ENCODE assay signal across 23 cellular contexts in genomic region chr21:33551664-33552063, GRCh38. TPM values are rescaled to one million over a fixed set of nuclear protein-coding genes. Genes with fewer than 3 reads are reported as not detected.
DNase-seq lines count a peak whose midpoint lies in the region; ATAC-seq, FAIRE-seq and TF ChIP-seq lines count a peak whose summit lies in the region.
"Had no signal": no experiment of that assay in that cellular context is flagged by ENCODE, and none has a peak within 500 bp of the region (broad histone marks: within the 10 kb centered on the region; RNA-seq: fewer than 3 reads in every experiment).

No MANE protein-coding gene starts in this region.

- H3K4me3 ChIP-seq in K562 (no peak overlapping the region), trophoblast cell (ENCODE audit: low read depth, low read length) (no peak overlapping the region), upper lobe of left lung (no peak overlapping the region)
- H3K4me3 ChIP-seq in effector memory CD4-positive, alpha-beta T cell (ENCODE audit: insufficient read depth, low read depth, low read length, poor library complexity, severe bottlenecking), result no peak overlapping the region
- H3K4me3 ChIP-seq: BLaER1, GM23248 had no signal

- CTCF ChIA-PET in K562 (lab: Yijun Ruan, JAX; ENCODE audit: low intra/inter-chr PET ratio), result no interaction called here

- H3K27me3 Mint-ChIP-seq in activated CD4-positive, alpha-beta T cell treated with anti-CD3 and anti-CD28 coated beads, Interleukin-2, amount 10 ng/mL, durations not matched to agents 24 days and 14 days, result no peaks in the 10 kb centered on the region
- H3K27me3 Mint-ChIP-seq: B cell; CD4-positive, CD25-positive, alpha-beta regulatory T cell; CD8-positive, alpha-beta memory T cell had no signal

- no peak overlapping the region for H3K27ac Mint-ChIP-seq in activated CD4-positive, alpha-beta T cell treated with anti-CD3 and anti-CD28 coated beads, Interleukin-2, amount 10 ng/mL, durations not matched to agents 24 days and 14 days
- H3K27ac Mint-ChIP-seq: B cell, H9, HFFc6 had no signal

- TF ChIP-seq CTCF in K562 (IDR thresholded peaks at IDR 0.05 in 2 of 3, conservative IDR thresholded peaks at IDR 0.05 in 1 of 3; ENCODE audit: insufficient read depth in 2 of 3, low read depth in 1 of 3, low read length in 3 of 3) (no peak), upper lobe of left lung (IDR thresholded peaks at IDR 0.05) (no peak), omental fat pad (IDR thresholded peaks at IDR 0.05) (no peak)

- WGBS in K562 (ENCODE audit: insufficient coverage, low coverage, missing lambda C conversion rate), result 92% methylated on average over 2 of the region's 2 CpGs
- WGBS in trophoblast cell (ENCODE audit: extremely low coverage, insufficient coverage, insufficient read length), result no CpG with 5 or more reads among the region's 2 CpGs
- 100% methylated on average over 2 of the region's 2 CpGs for WGBS in upper lobe of left lung, 2 donors

- peaks cover 79% of the 10 kb centered on the region for H3K36me3 Mint-ChIP-seq in activated CD4-positive, alpha-beta T cell treated with anti-CD3 and anti-CD28 coated beads, Interleukin-2, amount 10 ng/mL, durations not matched to agents 24 days and 14 days (ENCODE audit: low read depth)

- no peaks in the 10 kb centered on the region for H3K9me3 Mint-ChIP-seq in activated CD4-positive, alpha-beta T cell treated with anti-CD3 and anti-CD28 coated beads, Interleukin-2, amount 10 ng/mL, durations not matched to agents 24 days and 14 days
- H3K9me3 Mint-ChIP-seq: CD4-positive, CD25-positive, alpha-beta regulatory T cell; CD8-positive, alpha-beta memory T cell; H9; HFFc6 had no signal

- in situ Hi-C loops in K562 (cut with MboI), result no loop called here

- ATAC-seq in K562, result no peak
- ATAC-seq in upper lobe of left lung (ENCODE audit: low FRiP score in 2 of 2), result no peak
- no peak for ATAC-seq in omental fat pad (ENCODE audit: low FRiP score)

- H3K27me3 ChIP-seq in K562 (ENCODE audit: control insufficient read depth in 2 of 2, insufficient read depth in 2 of 2, low read length in 2 of 2) (no peaks in the 10 kb centered on the region), trophoblast cell (ENCODE audit: insufficient read depth, low read length) (no peaks in the 10 kb centered on the region), upper lobe of left lung (no peaks in the 10 kb centered on the region)
- no peaks in the 10 kb centered on the region for H3K27me3 ChIP-seq in effector memory CD4-positive, alpha-beta T cell (replicated peaks; ENCODE audit: control insufficient read depth, insufficient read depth, low read length, poor library complexity, severe bottlenecking)
- H3K27me3 ChIP-seq: BLaER1 had no signal

- H3K18ac ChIP-seq in trophoblast cell (ENCODE audit: low read length), result no peak overlapping the region

- H3K79me1 ChIP-seq in trophoblast cell (ENCODE audit: low read length), result no peaks in the 10 kb centered on the region

- intact Hi-C loops in activated CD4-positive, alpha-beta T cell treated with anti-CD3 and anti-CD28 coated beads, Interleukin-2, amount 10 ng/mL, durations not matched to agents 24 days and 14 days (cut with micrococcal nuclease), result no loop called here
- intact Hi-C loops in K562 (cut with micrococcal nuclease), result no loop called here

- no peak overlapping the region for H3K14ac ChIP-seq in trophoblast cell (ENCODE audit: low read length)

- H4K91ac ChIP-seq in trophoblast cell (ENCODE audit: low read depth, low read length), result no peak overlapping the region

- H2BK5ac ChIP-seq in trophoblast cell (ENCODE audit: low read depth, low read length, poor library complexity), result no peak overlapping the region

- no peak overlapping the region for H3K4me3 Mint-ChIP-seq in activated CD4-positive, alpha-beta T cell treated with anti-CD3 and anti-CD28 coated beads, Interleukin-2, amount 10 ng/mL, durations not matched to agents 24 days and 14 days
- H3K4me3 Mint-ChIP-seq: B cell; CD8-positive, alpha-beta memory T cell; H9; HFFc6 had no signal

- peaks cover 0 to 9% of the 10 kb centered on the region in 2 experiments; a peak in 1 of 5 replicates for H3K4me1 ChIP-seq in K562 (replicated peaks in 1 of 2; ENCODE audit: control insufficient read depth in 2 of 2, insufficient read depth in 2 of 2, low read length in 2 of 2)
- H3K4me1 ChIP-seq in trophoblast cell (ENCODE audit: control insufficient read depth in 1 of 2, insufficient read depth in 2 of 2, low read length in 2 of 2), result no peaks in the 10 kb centered on the region
- no peaks in the 10 kb centered on the region for H3K4me1 ChIP-seq in effector memory CD4-positive, alpha-beta T cell (ENCODE audit: control insufficient read depth, insufficient read depth, low read length, poor library complexity, severe bottlenecking)
- H3K4me1 ChIP-seq in upper lobe of left lung, result peaks cover 8 to 18% (median 11%) of the 10 kb centered on the region in 4 donors
- H3K4me1 ChIP-seq: BLaER1 had no signal

- H3K27ac ChIP-seq in K562 (ENCODE audit: extremely low read depth, low read depth, low read length) (no peak overlapping the region), trophoblast cell (ENCODE audit: low read depth, low read length) (no peak overlapping the region), upper lobe of left lung (no peak overlapping the region)
- no peak overlapping the region for H3K27ac ChIP-seq in effector memory CD4-positive, alpha-beta T cell (ENCODE audit: insufficient read depth, low read length, poor library complexity, severe bottlenecking)
- H3K27ac ChIP-seq: 22Rv1, BLaER1, C4-2B, GM23248 had no signal

- no peak overlapping the region for H3K4me2 ChIP-seq in K562 (ENCODE audit: insufficient read depth, low read length)
- no peak overlapping the region for H3K4me2 ChIP-seq in trophoblast cell (ENCODE audit: low read length)
- H3K4me2 ChIP-seq: BLaER1 had no signal

- H3K9me3 ChIP-seq in K562 (replicated peaks; ENCODE audit: control insufficient read depth, insufficient read depth, low read depth, low read length), result peaks cover 31% of the 10 kb centered on the region
- H3K9me3 ChIP-seq in trophoblast cell (ENCODE audit: insufficient read depth, low read depth, low read length), result peaks cover 3% of the 10 kb centered on the region
- H3K9me3 ChIP-seq in effector memory CD4-positive, alpha-beta T cell (ENCODE audit: control insufficient read depth, low read length), result no peaks in the 10 kb centered on the region
- no peaks in the 10 kb centered on the region for H3K9me3 ChIP-seq in upper lobe of left lung
- H3K9me3 ChIP-seq: BLaER1 had no signal

- peaks cover 97% of the 10 kb centered on the region for H3K79me2 ChIP-seq in K562 (ENCODE audit: control insufficient read depth, insufficient read depth, low read length)
- peaks cover 9% of the 10 kb centered on the region for H3K79me2 ChIP-seq in trophoblast cell (ENCODE audit: control insufficient read depth, insufficient read depth, low read length, poor library complexity)

- H4K8ac ChIP-seq in trophoblast cell (ENCODE audit: low read depth, low read length), result no peak overlapping the region

- H2AK5ac ChIP-seq in trophoblast cell (ENCODE audit: low read length), result no peak overlapping the region

- no TSS peak for BruUV-seq in K562 (replicated peaks; lab: Mats Ljungman, UMichigan)

- no peak for TF ChIP-seq RAD21 in K562 (CRISPR knock-in tag; conservative IDR thresholded peaks at IDR 0.05 in 1 of 2, IDR thresholded peaks at IDR 0.05 in 1 of 2)

- DNase-seq in activated CD4-positive, alpha-beta T cell treated with anti-CD3 and anti-CD28 coated beads, Interleukin-2, amount 10 ng/mL, durations not matched to agents 24 days and 14 days, result peak; percentile 42
- no peak for DNase-seq in activated CD4-positive, alpha-beta T cell treated with anti-CD3 and anti-CD28 coated beads, Interleukin-2, amount 50 U/mL, for 48 hours
- DNase-seq in GM12891 (ENCODE audit: insufficient read length, low spot score), result no peak
- DNase-seq in K562 (ENCODE audit: extremely low read depth in 1 of 4, low spot score in 3 of 4), result no peak
- no peak for DNase-seq in trophoblast cell
- DNase-seq in effector memory CD4-positive, alpha-beta T cell, result no peak
- DNase-seq in upper lobe of left lung, result no peak
- DNase-seq in omental fat pad (ENCODE audit: low spot score), result no peak
- DNase-seq: CD4-positive, CD25-positive, alpha-beta regulatory T cell; CD8-positive, alpha-beta memory T cell; DMS 273 treated with DMSO at 0.1 percent for 48 hours; DMS79; GF-D8; H9; HFFc6 had no signal

- no peak overlapping the region for H2AFZ ChIP-seq in K562 (ENCODE audit: low read depth, low read length)
- no peak overlapping the region for H2AFZ ChIP-seq in trophoblast cell (ENCODE audit: insufficient read depth, low read length, poor library complexity)
- H2AFZ ChIP-seq: GM23248 had no signal

- FAIRE-seq in GM12891 (lab: Jason Lieb, UNC) (no peak), K562 (lab: Jason Lieb, UNC) (no peak)
- FAIRE-seq: A204.1, D721Med, GM19239 had no signal

- TF ChIP-seq EP300 in K562 (IDR thresholded peaks at IDR 0.05; ENCODE audit: low read length) (no peak), upper lobe of left lung (IDR thresholded peaks at IDR 0.05) (no peak)

- H2BK120ac ChIP-seq in trophoblast cell (ENCODE audit: insufficient read depth, low read length, poor library complexity), result no peak overlapping the region

- H3K4ac ChIP-seq in trophoblast cell (ENCODE audit: low read depth, low read length), result peak overlapping the region; percentile 36

- H3K9ac ChIP-seq in K562 (ENCODE audit: insufficient read depth in 1 of 2, low read depth in 2 of 2, low read length in 2 of 2), result no peak overlapping the region
- no peak overlapping the region for H3K9ac ChIP-seq in trophoblast cell (ENCODE audit: low read length)
- H3K9ac ChIP-seq: BLaER1, GM23248 had no signal

- H4K12ac ChIP-seq in trophoblast cell (ENCODE audit: low read depth, low read length), result no peak overlapping the region

- TF ChIP-seq POLR2A in GM12891 (IDR thresholded peaks at IDR 0.05; ENCODE audit: low read depth, low read length) (0 out of 2 replicates have a peak, but pooled peaks have one; percentile 11), K562 (conservative IDR thresholded peaks at IDR 0.05) (no peak), upper lobe of left lung (IDR thresholded peaks at IDR 0.05) (no peak)

- no peak overlapping the region for H2BK12ac ChIP-seq in trophoblast cell (ENCODE audit: low read length)

- peaks cover 32% of the 10 kb centered on the region for H3K4me1 Mint-ChIP-seq in activated CD4-positive, alpha-beta T cell treated with anti-CD3 and anti-CD28 coated beads, Interleukin-2, amount 10 ng/mL, durations not matched to agents 24 days and 14 days

- POLR2A ChIA-PET in K562 (lab: Yijun Ruan, JAX), result interaction anchor here (1.1 to 10.6 kb wide), 8 partner anchors 8 to 320 kb away, joined by 3 to 130 read pairs (median 4); partner anchors contain the start of genes DNAJC28, GART, SON and TMEM50B

- H3K23ac ChIP-seq in trophoblast cell (ENCODE audit: low read length), result no peak overlapping the region

- H3K9me1 ChIP-seq in K562 (ENCODE audit: control insufficient read depth, insufficient read depth, low read length), result no peaks in the 10 kb centered on the region

- peaks cover 97% of the 10 kb centered on the region for H3K36me3 ChIP-seq in K562 (ENCODE audit: control insufficient read depth, insufficient read depth, low read length)
- peaks cover 47 to 62% of the 10 kb centered on the region in 2 experiments for H3K36me3 ChIP-seq in trophoblast cell (ENCODE audit: control insufficient read depth in 1 of 2, insufficient read depth in 2 of 2, low read length in 2 of 2)
- H3K36me3 ChIP-seq in effector memory CD4-positive, alpha-beta T cell (ENCODE audit: control insufficient read depth, insufficient read depth, low read length), result peaks cover 77% of the 10 kb centered on the region
- H3K36me3 ChIP-seq in upper lobe of left lung, result peaks cover 55 to 98% (median 82%) of the 10 kb centered on the region in 4 donors

- H4K20me1 ChIP-seq in K562 (replicated peaks; ENCODE audit: control insufficient read depth, insufficient read depth, low read length), result 0 out of 2 replicates have a peak, but pooled peaks cover 4% of the 10 kb centered on the region

RNA-seq across cellular contexts. Expression of gene SON, which starts 8.8 kb away (rescaled TPM):
- 351 and 363 TPM in 2 replicates for total RNA-seq in activated CD4-positive, alpha-beta T cell treated with anti-CD3 and anti-CD28 coated beads, Interleukin-2, amount 10 ng/mL, durations not matched to agents 24 days and 14 days
- polyA plus RNA-seq in GM12891 (2012; ENCODE audit: low read depth, missing spikeins), result 171 TPM
- 223 and 597 TPM in 2 replicates for total RNA-seq in K562 (2011; cell fraction: chromatin; rRNA removed; ENCODE audit: low replicate concordance)
- total RNA-seq in K562 (2011; cell fraction: nucleolus; rRNA removed), result 107 and 150 TPM in 2 replicates
- 253 and 349 TPM in 2 replicates for total RNA-seq in K562 (2011; cell fraction: nucleoplasm; rRNA removed)
- 126 and 185 TPM in 2 replicates for total RNA-seq in K562 (2014; rRNA removed)
- total RNA-seq in K562 (2014; rRNA removed; fragmentation: Illumina TruSeq; extraction: Trizol), result 142 and 149 TPM in 2 replicates
- 120 and 149 TPM in 2 replicates for total RNA-seq in K562 (2015; rRNA removed; fragmentation: Illumina TruSeq; extraction: Trizol)
- 242 and 259 TPM in 2 replicates for total RNA-seq in K562 (2021)
- 99.1 and 105 TPM in 2 replicates for polyA plus RNA-seq in K562 (2011; rRNA removed)
- 88.2 and 117 TPM in 2 replicates for polyA plus RNA-seq in K562 (2011; cell fraction: cytosol; rRNA removed)
- 255 and 309 TPM in 2 replicates for polyA plus RNA-seq in K562 (2011; cell fraction: nucleus; rRNA removed)
- polyA plus RNA-seq in K562 (2012), result 146 and 246 TPM in 2 replicates
- 173 and 203 TPM in 2 replicates for polyA plus RNA-seq in K562 (2014; fragmentation: Illumina TruSeq; extraction: Trizol)
- polyA plus RNA-seq in K562 (2014; fragmentation: Nextera tagmentation; extraction: Ambion mirVana), result 100 to 1,000 TPM; 195 to 742 TPM
- 97.6 and 187 TPM in 2 replicates for polyA plus RNA-seq in K562 (2014; rRNA removed)
- 241 and 277 TPM in 2 replicates for polyA minus RNA-seq in K562 (2011; rRNA and poly(A)+ RNA removed)
- polyA minus RNA-seq in K562 (2011; cell fraction: cytosol; rRNA and poly(A)+ RNA removed), result 183 and 187 TPM in 2 replicates
- 121 and 212 TPM in 2 replicates for polyA minus RNA-seq in K562 (2011; cell fraction: nucleus; rRNA and poly(A)+ RNA removed)
- 138 and 139 TPM in 2 replicates for polyA plus RNA-seq in trophoblast cell (2013)
- 1,000 to 10,000 TPM in 1 of 6 donors, 100 to 1,000 TPM in 5; 236 to 1,038 (median 307) TPM for total RNA-seq in upper lobe of left lung
- 100 to 1,000 TPM; 244 to 508 (median 432) TPM for total RNA-seq in omental fat pad

RNA-seq across cellular contexts. Expression of gene GART, which starts 9.7 kb away (rescaled TPM):
- 216 and 221 TPM in 2 replicates for total RNA-seq in activated CD4-positive, alpha-beta T cell treated with anti-CD3 and anti-CD28 coated beads, Interleukin-2, amount 10 ng/mL, durations not matched to agents 24 days and 14 days
- 44.0 TPM for polyA plus RNA-seq in GM12891 (2012; ENCODE audit: low read depth, missing spikeins)
- 282 and 575 TPM in 2 replicates for total RNA-seq in K562 (2011; cell fraction: chromatin; rRNA removed; ENCODE audit: low replicate concordance)
- total RNA-seq in K562 (2011; cell fraction: nucleolus; rRNA removed), result 120 and 142 TPM in 2 replicates
- total RNA-seq in K562 (2011; cell fraction: nucleoplasm; rRNA removed), result 254 and 330 TPM in 2 replicates
- 260 and 356 TPM in 2 replicates for total RNA-seq in K562 (2014; rRNA removed)
- 349 and 398 TPM in 2 replicates for total RNA-seq in K562 (2014; rRNA removed; fragmentation: Illumina TruSeq; extraction: Trizol)
- total RNA-seq in K562 (2015; rRNA removed; fragmentation: Illumina TruSeq; extraction: Trizol), result 258 and 267 TPM in 2 replicates
- total RNA-seq in K562 (2021), result 396 and 415 TPM in 2 replicates
- 100 and 141 TPM in 2 replicates for polyA plus RNA-seq in K562 (2011; rRNA removed)
- 41.9 and 69.4 TPM in 2 replicates for polyA plus RNA-seq in K562 (2011; cell fraction: cytosol; rRNA removed)
- polyA plus RNA-seq in K562 (2011; cell fraction: nucleus; rRNA removed), result 111 and 125 TPM in 2 replicates
- 155 and 181 TPM in 2 replicates for polyA plus RNA-seq in K562 (2012)
- 409 and 429 TPM in 2 replicates for polyA plus RNA-seq in K562 (2014; fragmentation: Illumina TruSeq; extraction: Trizol)
- 100 to 1,000 TPM; 276 to 387 TPM for polyA plus RNA-seq in K562 (2014; fragmentation: Nextera tagmentation; extraction: Ambion mirVana)
- polyA plus RNA-seq in K562 (2014; rRNA removed), result 230 and 236 TPM in 2 replicates
- 152 and 154 TPM in 2 replicates for polyA minus RNA-seq in K562 (2011; rRNA and poly(A)+ RNA removed)
- polyA minus RNA-seq in K562 (2011; cell fraction: cytosol; rRNA and poly(A)+ RNA removed), result 92.6 and 125 TPM in 2 replicates
- polyA minus RNA-seq in K562 (2011; cell fraction: nucleus; rRNA and poly(A)+ RNA removed), result 83.7 and 168 TPM in 2 replicates
- 56.6 and 56.7 TPM in 2 replicates for polyA plus RNA-seq in trophoblast cell (2013)
- total RNA-seq in upper lobe of left lung, result 10 to 100 TPM; 55.9 to 89.8 (median 64.3) TPM
- total RNA-seq in omental fat pad, result 100 to 1,000 TPM; 102 to 208 (median 127) TPM

RNA-seq across cellular contexts. Expression of gene DONSON, which starts 36.8 kb away (rescaled TPM):
- 42.6 and 42.7 TPM in 2 replicates for total RNA-seq in activated CD4-positive, alpha-beta T cell treated with anti-CD3 and anti-CD28 coated beads, Interleukin-2, amount 10 ng/mL, durations not matched to agents 24 days and 14 days
- 16.9 TPM for polyA plus RNA-seq in GM12891 (2012; ENCODE audit: low read depth, missing spikeins)
- total RNA-seq in K562 (2011; cell fraction: chromatin; rRNA removed; ENCODE audit: low replicate concordance), result 58.1 and 105 TPM in 2 replicates
- 39.5 and 39.6 TPM in 2 replicates for total RNA-seq in K562 (2011; cell fraction: nucleolus; rRNA removed)
- 51.0 and 57.4 TPM in 2 replicates for total RNA-seq in K562 (2011; cell fraction: nucleoplasm; rRNA removed)
- total RNA-seq in K562 (2014; rRNA removed) (56.5 and 62.6 TPM in 2 replicates), K562 (2014; rRNA removed; fragmentation: Illumina TruSeq; extraction: Trizol) (91.0 and 91.4 TPM in 2 replicates), K562 (2015; rRNA removed; fragmentation: Illumina TruSeq; extraction: Trizol) (72.4 and 72.6 TPM in 2 replicates), K562 (2021) (53.0 and 54.1 TPM in 2 replicates), upper lobe of left lung (10 to 100 TPM in 2 of 6 donors, 1 to 10 TPM in 4; 4.3 to 19.2 (median 6.3) TPM), omental fat pad (10 to 100 TPM in 2 of 4 donors, 1 to 10 TPM in 2; 5.0 to 15.3 (median 9.0) TPM)
- polyA plus RNA-seq in K562 (2011; rRNA removed) (114 and 124 TPM in 2 replicates), K562 (2014; fragmentation: Illumina TruSeq; extraction: Trizol) (75.8 and 80.1 TPM in 2 replicates), K562 (2014; fragmentation: Nextera tagmentation; extraction: Ambion mirVana) (10 to 100 TPM; 26.7 to 30.6 TPM), K562 (2014; rRNA removed) (61.4 and 68.9 TPM in 2 replicates)
- polyA plus RNA-seq in K562 (2011; cell fraction: cytosol; rRNA removed), result 47.7 and 55.4 TPM in 2 replicates
- polyA plus RNA-seq in K562 (2011; cell fraction: nucleus; rRNA removed), result 75.8 and 110 TPM in 2 replicates
- 71.9 and 112 TPM in 2 replicates for polyA plus RNA-seq in K562 (2012)
- polyA minus RNA-seq in K562 (2011; rRNA and poly(A)+ RNA removed), result 102 and 112 TPM in 2 replicates
- 31.9 and 51.6 TPM in 2 replicates for polyA minus RNA-seq in K562 (2011; cell fraction: cytosol; rRNA and poly(A)+ RNA removed)
- 21.3 and 41.1 TPM in 2 replicates for polyA minus RNA-seq in K562 (2011; cell fraction: nucleus; rRNA and poly(A)+ RNA removed)
- polyA plus RNA-seq in trophoblast cell (2013), result 34.0 and 34.1 TPM in 2 replicates
